ENCODE assay signal across 8 cellular contexts in the genomic region with DNA sequence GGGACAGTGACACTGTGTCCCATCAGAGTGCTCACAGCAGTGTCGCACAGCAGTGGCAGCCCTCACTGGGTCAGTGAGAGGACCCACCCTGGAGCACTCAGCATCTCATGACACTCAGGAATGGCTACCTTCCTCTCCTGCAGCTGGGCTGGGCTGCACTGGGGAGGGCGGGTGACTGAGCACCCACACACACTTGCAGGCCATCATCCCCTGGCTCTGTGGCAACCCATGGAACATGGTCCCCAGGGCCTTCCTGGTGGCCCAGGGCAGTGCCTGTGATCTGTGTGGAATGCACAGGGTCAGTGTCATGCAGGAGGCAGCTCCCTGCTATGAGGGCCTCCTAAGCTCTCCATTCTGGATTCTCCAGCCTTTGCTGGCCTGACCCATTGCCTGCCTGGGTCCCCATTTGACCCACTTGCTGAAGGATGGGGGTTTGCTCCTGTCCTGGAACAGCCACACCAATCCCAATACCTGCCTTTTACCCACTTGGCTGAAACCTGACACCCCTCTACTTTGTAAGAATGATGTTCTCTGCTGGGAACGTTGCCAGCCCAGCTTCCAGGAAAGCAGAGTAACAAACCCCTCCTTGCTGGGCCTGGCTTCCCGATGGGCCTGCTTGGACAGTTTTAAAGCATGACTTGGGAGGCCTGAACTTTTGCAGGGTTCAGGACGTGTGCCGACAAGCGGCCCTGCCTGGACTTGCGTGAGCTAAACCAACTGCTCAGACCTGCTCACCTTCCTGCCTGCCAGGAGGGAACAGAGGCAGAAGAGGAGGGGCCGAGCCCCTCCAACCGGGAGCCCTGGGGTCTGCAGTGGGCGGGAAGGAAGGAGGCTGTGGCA. TPM values are rescaled to one million over a fixed set of nuclear protein-coding genes. Genes with fewer than 3 reads are reported as not detected.
DNase-seq lines count a peak whose midpoint lies in the region; ATAC-seq, FAIRE-seq and TF ChIP-seq lines count a peak whose summit lies in the region.

No MANE protein-coding gene starts in this region.

- no peaks in the 10 kb centered on the region for H3K4me1 Mint-ChIP-seq in T-helper 2 cell treated with Interferon-gamma antibody and Interleukin-4, amounts not matched to agents 5 μg/mL and 100 μg/mL, for 36 hours (ENCODE audit: low read depth)

- H3K27me3 Mint-ChIP-seq in T-helper 2 cell treated with Interferon-gamma antibody and Interleukin-4, amounts not matched to agents 5 μg/mL and 100 μg/mL, for 36 hours (ENCODE audit: low read depth) = no peaks in the 10 kb centered on the region

- peak; percentile 21 for TF ChIP-seq CTCF in astrocyte of the spinal cord (IDR thresholded peaks at IDR 0.05; ENCODE audit: low read depth, low read length)
- TF ChIP-seq CTCF in kidney (IDR thresholded peaks at IDR 0.05; ENCODE audit: borderline replicate concordance, extremely low read depth, insufficient read depth) = no peak
- TF ChIP-seq CTCF in suprapubic skin (IDR thresholded peaks at IDR 0.05) = no peak

- 25% methylated on average over 11 of the region's 11 CpGs for WGBS in suprapubic skin

- H3K4me1 ChIP-seq in kidney (ENCODE audit: control insufficient read depth in 1 of 2, insufficient read depth in 1 of 2, low read depth in 1 of 2, low read length in 2 of 2) = peaks cover 27 to 69% of the 10 kb centered on the region in 2 donors
- H3K4me1 ChIP-seq in suprapubic skin = peaks cover 94% of the 10 kb centered on the region

- no peak for ATAC-seq in GM21619 (IDR thresholded peaks at IDR 0.05; ENCODE audit: unreplicated experiment)
- no peak for ATAC-seq in HG03280 (IDR thresholded peaks at IDR 0.05; ENCODE audit: unreplicated experiment)

- DNase-seq in DMS79 (lab: John Stamatoyannopoulos, UW) (peak; percentile 96), NCI-H2029 (lab: John Stamatoyannopoulos, UW) (peak; percentile 82), astrocyte of the spinal cord (ENCODE audit: low read depth, low spot score) (peak; percentile 96), kidney (peak; percentile 96), suprapubic skin (ENCODE audit: low spot score in 2 of 2) (peak in 1 of 2 donors; percentile 89)
- no peak for DNase-seq in T-helper 2 cell treated with Interferon-gamma antibody and Interleukin-4, amounts not matched to agents 5 μg/mL and 100 μg/mL, for 36 hours (ENCODE audit: low spot score)

- H3K27ac Mint-ChIP-seq in T-helper 2 cell treated with Interferon-gamma antibody and Interleukin-4, amounts not matched to agents 5 μg/mL and 100 μg/mL, for 36 hours = no peak overlapping the region

- H3K36me3 ChIP-seq in kidney (ENCODE audit: control insufficient read depth in 1 of 2, insufficient read depth in 2 of 2, low read length in 2 of 2) (peaks cover 0 to 3% of the 10 kb centered on the region in 2 donors), suprapubic skin (no peaks in the 10 kb centered on the region)

- no peak overlapping the region for H3K4me3 Mint-ChIP-seq in T-helper 2 cell treated with Interferon-gamma antibody and Interleukin-4, amounts not matched to agents 5 μg/mL and 100 μg/mL, for 36 hours

- H3K9me3 ChIP-seq in kidney (ENCODE audit: control insufficient read depth in 1 of 2, low read length in 2 of 2) (no peaks in the 10 kb centered on the region), suprapubic skin (no peaks in the 10 kb centered on the region)

- H3K4me3 ChIP-seq in astrocyte of the spinal cord (ENCODE audit: low read depth, low read length) = no peak overlapping the region
- H3K4me3 ChIP-seq in kidney (ENCODE audit: low read length in 2 of 2) = no peak overlapping the region
- peak overlapping the region; percentile 19 for H3K4me3 ChIP-seq in suprapubic skin

- no peak for FAIRE-seq in kidney (lab: Jason Lieb, UNC)

- peak overlapping the region; percentile 3 to 65 for H3K9ac ChIP-seq in kidney (ENCODE audit: low read length in 2 of 2)

- TF ChIP-seq EP300 in suprapubic skin (IDR thresholded peaks at IDR 0.05) = no peak

- intact Hi-C loops in kidney (cut with DNase I) = no loop called here

- TF ChIP-seq POLR2A in suprapubic skin (IDR thresholded peaks at IDR 0.05) = no peak

- H3K36me3 Mint-ChIP-seq in T-helper 2 cell treated with Interferon-gamma antibody and Interleukin-4, amounts not matched to agents 5 μg/mL and 100 μg/mL, for 36 hours (ENCODE audit: low read depth) = no peaks in the 10 kb centered on the region

- H3K27ac ChIP-seq in kidney (ENCODE audit: low read depth in 2 of 2, low read length in 2 of 2) (peak overlapping the region; percentile 76 to 82), suprapubic skin (peak overlapping the region; percentile 86)

- H3K27me3 ChIP-seq in suprapubic skin = no peaks in the 10 kb centered on the region

- in situ Hi-C loops in astrocyte of the spinal cord (cut with HindIII; ENCODE audit: low sequenced_read_pairs) = no loop called here

- no peaks in the 10 kb centered on the region for H3K9me3 Mint-ChIP-seq in T-helper 2 cell treated with Interferon-gamma antibody and Interleukin-4, amounts not matched to agents 5 μg/mL and 100 μg/mL, for 36 hours

RNA-seq across cellular contexts. Expression of a gene that starts 13.7 kb away (rescaled TPM):
- total RNA-seq in kidney (73.9 TPM), suprapubic skin (10 to 100 TPM; 55.7 to 75.0 (median 67.3) TPM)
- polyA plus RNA-seq in kidney (ENCODE audit: insufficient read depth, low read depth, low replicate concordance) = 49.6 TPM
